ENCODE assay signal across 17 cellular contexts in genomic region chr2:105166671-105167070, GRCh38.
DNase-seq lines count a peak whose midpoint lies in the region; ATAC-seq, FAIRE-seq and TF ChIP-seq lines count a peak whose summit lies in the region.
"Had no signal": no experiment of that assay in that cellular context is flagged by ENCODE, and none has a peak within 500 bp of the region (broad histone marks: within the 10 kb centered on the region; RNA-seq: fewer than 3 reads in every experiment).

No MANE protein-coding gene starts in this region.

- peaks cover 18% of the 10 kb centered on the region for H3K27me3 Mint-ChIP-seq in neural progenitor cell (ENCODE audit: insufficient read depth, low read depth)
- H3K27me3 Mint-ChIP-seq in activated CD8-positive, alpha-beta memory T cell treated with anti-CD3 and anti-CD28 coated beads, Interleukin-2, amount 10 ng/mL, durations not matched to agents 7 days and 5 days: peaks cover 16% of the 10 kb centered on the region

- H3K23me2 ChIP-seq in H1 (ENCODE audit: low read depth, low read length): 0 out of 2 replicates have a peak, but pooled peaks cover 2% of the 10 kb centered on the region

- H3K36me3 Mint-ChIP-seq in neural progenitor cell: no peaks in the 10 kb centered on the region
- no peaks in the 10 kb centered on the region for H3K36me3 Mint-ChIP-seq in activated CD8-positive, alpha-beta memory T cell treated with anti-CD3 and anti-CD28 coated beads, Interleukin-2, amount 10 ng/mL, durations not matched to agents 7 days and 5 days

- 21% methylated on average over 2 of the region's 2 CpGs; no CpG with 5 or more reads in 1 of the 2 experiments for WGBS in H1 (ENCODE audit: extremely low coverage in 1 of 2, insufficient coverage in 1 of 2, insufficient read length in 1 of 2, insufficient replicate concordance in 2 of 2, low coverage in 1 of 2, low lambda C conversion rate in 2 of 2, missing lambda C conversion rate in 1 of 2), 2 experiments

- no peak overlapping the region for H3K27ac Mint-ChIP-seq in neural progenitor cell
- no peak overlapping the region for H3K27ac Mint-ChIP-seq in activated CD8-positive, alpha-beta memory T cell treated with anti-CD3 and anti-CD28 coated beads, Interleukin-2, amount 10 ng/mL, durations not matched to agents 7 days and 5 days

- no peak overlapping the region for H4K8ac ChIP-seq in H1 (ENCODE audit: extremely low read depth, insufficient read depth, low read length)

- peak overlapping the region; percentile 15 for H3K18ac ChIP-seq in H1 (ENCODE audit: extremely low read depth, low read length)

- no peaks in the 10 kb centered on the region; a peak in 1 of 7 replicates for H3K27me3 ChIP-seq in H1 (replicated peaks in 1 of 4; ENCODE audit: control insufficient read depth in 3 of 4, extremely low read depth in 1 of 4, insufficient read depth in 3 of 4, low read length in 3 of 4)
- H3K27me3 ChIP-seq in neural progenitor cell: peaks cover 4% of the 10 kb centered on the region
- H3K27me3 ChIP-seq: MG63 had no signal

- H3K36me3 ChIP-seq in H1 (ENCODE audit: control insufficient read depth in 2 of 4, insufficient read depth in 4 of 4, low read length in 3 of 4): no peaks in the 10 kb centered on the region
- no peaks in the 10 kb centered on the region for H3K36me3 ChIP-seq in neural progenitor cell
- H3K36me3 ChIP-seq: MG63, SJCRH30 had no signal

- 0 out of 2 replicates have a peak overlapping the region, but pooled peaks have one; percentile 41 for H2BK5ac ChIP-seq in H1 (ENCODE audit: low read depth, low read length)

- no peak overlapping the region for H2BK15ac ChIP-seq in H1 (ENCODE audit: low read length)

- H3K4me1 ChIP-seq in H1 (replicated peaks in 1 of 4; ENCODE audit: control insufficient read depth in 3 of 4, insufficient read depth in 4 of 4, low read length in 3 of 4) (peaks cover 0 to 8% (median 5%) of the 10 kb centered on the region in 4 experiments; a peak in 3 of 7 replicates), neural progenitor cell (peaks cover 25% of the 10 kb centered on the region)
- H3K4me1 ChIP-seq: Caco-2, SJCRH30 had no signal

- peaks cover 8% of the 10 kb centered on the region for H3K9me3 Mint-ChIP-seq in neural progenitor cell
- H3K9me3 Mint-ChIP-seq in activated CD8-positive, alpha-beta memory T cell treated with anti-CD3 and anti-CD28 coated beads, Interleukin-2, amount 10 ng/mL, durations not matched to agents 7 days and 5 days (ENCODE audit: low read depth): no peaks in the 10 kb centered on the region

- H2BK12ac ChIP-seq in H1 (ENCODE audit: low read depth, low read length): no peak overlapping the region

- TF ChIP-seq EP300 in H1 (IDR thresholded peaks at IDR 0.05; ENCODE audit: borderline replicate concordance in 1 of 2, low read depth in 2 of 2, low read length in 2 of 2): no peak

- no peak overlapping the region for H3K23ac ChIP-seq in H1 (ENCODE audit: insufficient read length)

- no peak for FAIRE-seq in H1 (lab: Jason Lieb, UNC)
- FAIRE-seq: GM12878 had no signal

- H2BK120ac ChIP-seq in H1 (replicated peaks; ENCODE audit: low read depth, low read length): no peak overlapping the region

- no peak overlapping the region for H2BK20ac ChIP-seq in H1 (ENCODE audit: low read length)

- H3K9ac ChIP-seq in H1 (replicated peaks in 1 of 4; ENCODE audit: extremely low read depth in 1 of 4, low read depth in 3 of 4, low read length in 3 of 4) (no peak overlapping the region), neural progenitor cell (no peak overlapping the region)

- TF ChIP-seq RAD21 in H1 (IDR thresholded peaks at IDR 0.05 in 1 of 2, conservative IDR thresholded peaks at IDR 0.05 in 1 of 2; ENCODE audit: low read depth in 2 of 2, low read length in 2 of 2): no peak

- H4K20me1 ChIP-seq in H1 (replicated peaks in 1 of 2; ENCODE audit: control insufficient read depth in 1 of 2, insufficient read depth in 2 of 2, low read length in 2 of 2) (no peaks in the 10 kb centered on the region), neural progenitor cell (ENCODE audit: low read depth) (no peaks in the 10 kb centered on the region)

- DNase-seq in NCI-H1092 treated with DMSO at 0.1 percent for 48 hours (lab: John Stamatoyannopoulos, UW) (peak; percentile 13), NCI-H1092 (lab: John Stamatoyannopoulos, UW) (no peak), NCI-H146 treated with DMSO at 0.1 percent for 48 hours (lab: John Stamatoyannopoulos, UW; ENCODE audit: unreplicated experiment) (peak; percentile 94), H1 (ENCODE audit: low read depth in 1 of 2, low spot score in 2 of 2) (peak in 1 of 2 experiments; percentile 39), neural progenitor cell (ENCODE audit: low spot score) (peak; percentile 66), omental fat pad (ENCODE audit: low spot score) (no peak), RKO (ENCODE audit: low spot score) (no peak)
- no peak for DNase-seq in activated CD8-positive, alpha-beta memory T cell treated with anti-CD3 and anti-CD28 coated beads, Interleukin-2, amount 10 ng/mL, durations not matched to agents 7 days and 5 days
- DNase-seq: 8988T, Caco-2, Kasumi-1, MG63, NCI-H2029 treated with DMSO at 0.1 percent for 48 hours, PC-9, SJCRH30 had no signal

- H3K9me3 ChIP-seq in H1 (ENCODE audit: insufficient read depth in 2 of 2, low read depth in 1 of 2, low read length in 1 of 2) (peaks cover 0 to 4% of the 10 kb centered on the region in 2 experiments; a peak in 1 of 4 replicates), neural progenitor cell (ENCODE audit: low read depth) (no peaks in the 10 kb centered on the region)
- H3K9me3 ChIP-seq: Caco-2, MG63 had no signal

- H3K4me3 ChIP-seq in H1 (ENCODE audit: extremely low read depth in 1 of 4, insufficient read depth in 2 of 4, low read depth in 3 of 4, low read length in 4 of 4): no peak overlapping the region
- H3K4me3 ChIP-seq in neural progenitor cell: peak overlapping the region; percentile 1
- H3K4me3 ChIP-seq: GM12878, MG63, PC-9, SJCRH30 had no signal

- no peaks in the 10 kb centered on the region for H3K79me1 ChIP-seq in H1 (ENCODE audit: low read depth, low read length)

- H4K91ac ChIP-seq in H1 (replicated peaks; ENCODE audit: insufficient read length, low read length): no peak overlapping the region

- H3K4me3 Mint-ChIP-seq in neural progenitor cell: peak overlapping the region; percentile 42
- no peak overlapping the region for H3K4me3 Mint-ChIP-seq in activated CD8-positive, alpha-beta memory T cell treated with anti-CD3 and anti-CD28 coated beads, Interleukin-2, amount 10 ng/mL, durations not matched to agents 7 days and 5 days

- H4K5ac ChIP-seq in H1 (ENCODE audit: insufficient read length, low read depth, low read length): no peak overlapping the region

- H3K14ac ChIP-seq in H1 (ENCODE audit: insufficient read length): no peak overlapping the region

- peaks cover 37% of the 10 kb centered on the region for H3K4me1 Mint-ChIP-seq in neural progenitor cell
- no peaks in the 10 kb centered on the region for H3K4me1 Mint-ChIP-seq in activated CD8-positive, alpha-beta memory T cell treated with anti-CD3 and anti-CD28 coated beads, Interleukin-2, amount 10 ng/mL, durations not matched to agents 7 days and 5 days

- POLR2A ChIA-PET in H1 (lab: Charles Lee; ENCODE audit: partially characterized antibody): interaction anchor here (0.9 kb wide), 1 partner anchor 18 kb away, joined by 3 read pairs; no protein-coding TSS in a partner anchor

- H3K4ac ChIP-seq in H1 (replicated peaks; ENCODE audit: insufficient read length, low read depth, low read length): no peak overlapping the region

- TF ChIP-seq CTCF in H1 (IDR thresholded peaks at IDR 0.05; ENCODE audit: control extremely low read depth in 1 of 3, insufficient read depth in 1 of 3, low read depth in 1 of 3, low read length in 3 of 3): no peak
- no peak for TF ChIP-seq CTCF in neural progenitor cell (IDR thresholded peaks at IDR 0.05)
- no peak for TF ChIP-seq CTCF in omental fat pad (IDR thresholded peaks at IDR 0.05)

- no peak overlapping the region for H2AK5ac ChIP-seq in H1 (ENCODE audit: low read depth, low read length)

- H3K79me2 ChIP-seq in H1 (ENCODE audit: control insufficient read depth in 1 of 2, insufficient read depth in 2 of 2, low read length in 2 of 2) (no peaks in the 10 kb centered on the region), neural progenitor cell (ENCODE audit: low read depth) (no peaks in the 10 kb centered on the region)

- TF ChIP-seq POLR2A in H1 (IDR thresholded peaks at IDR 0.05; ENCODE audit: control extremely low read depth in 1 of 2, low read depth in 2 of 2, low read length in 2 of 2): no peak

- CTCF ChIA-PET in H1 (lab: Charles Lee; ENCODE audit: partially characterized antibody): interaction anchor here (1.2 to 3.4 kb wide), 9 partner anchors 11 to 77 kb away, joined by 3 to 32 read pairs (median 7); no protein-coding TSS in a partner anchor
- CTCF ChIA-PET in activated CD8-positive, alpha-beta memory T cell treated with anti-CD3 and anti-CD28 coated beads, Interleukin-2, amount 10 ng/mL, durations not matched to agents 7 days and 5 days (lab: Charles Lee): no interaction called here

- H3K4me2 ChIP-seq in H1 (ENCODE audit: insufficient read depth in 1 of 2, low read depth in 2 of 2, low read length in 2 of 2) (peak overlapping the region; percentile 30 to 45; a peak in 2 of 4 replicates), neural progenitor cell (peak overlapping the region; percentile 58)
- H3K4me2 ChIP-seq: PC-9 had no signal

- H2AFZ ChIP-seq in H1 (ENCODE audit: low read length) (no peak overlapping the region), neural progenitor cell (replicated peaks) (no peak overlapping the region)
- H2AFZ ChIP-seq: PC-9 had no signal

- no peak overlapping the region for H3K56ac ChIP-seq in H1 (replicated peaks; ENCODE audit: insufficient read length, low read depth, low read length)

- no peak for ATAC-seq in omental fat pad (ENCODE audit: low FRiP score)
- ATAC-seq in activated CD8-positive, alpha-beta memory T cell treated with anti-CD3 and anti-CD28 coated beads, Interleukin-2, amount 10 ng/mL, durations not matched to agents 7 days and 5 days: no peak
- ATAC-seq: GM12878, HCT116 had no signal

- peaks cover 16% of the 10 kb centered on the region for H3F3A ChIP-seq in neural progenitor cell (ENCODE audit: low read depth)

- H3K27ac ChIP-seq in H1 (ENCODE audit: low read depth, low read length): no peak overlapping the region
- H3K27ac ChIP-seq in neural progenitor cell: peak overlapping the region; percentile 74
- H3K27ac ChIP-seq: PC-9, SJCRH30 had no signal

TF ChIP-seq in H1, 55 proteins besides CTCF, POLR2A, EP300 and RAD21 (continues in another document):
- TF ChIP-seq PHF8 (conservative IDR thresholded peaks at IDR 0.05; ENCODE audit: low read depth, low read length) (no peak), GTF2F1 (IDR thresholded peaks at IDR 0.05; ENCODE audit: borderline replicate concordance, low read depth, low read length) (no peak)

Comparison
In these comparisons a context has a peak if more than half of its experiments do, and no peak if none do; other contexts are left out.
1. DNase-seq: peak in NCI-H1092 treated with DMSO at 0.1 percent for 48 hours (single experiment), NCI-H146 treated with DMSO at 0.1 percent for 48 hours (single experiment) and neural progenitor cell (single experiment); none in NCI-H1092 (single experiment), omental fat pad (single experiment), activated CD8-positive, alpha-beta memory T cell treated with anti-CD3 and anti-CD28 coated beads, Interleukin-2, amount 10 ng/mL, durations not matched to agents 7 days and 5 days (single experiment) and RKO (single experiment).